Comparison of ENCODE assay signal across 11 cellular contexts in the genomic region with DNA sequence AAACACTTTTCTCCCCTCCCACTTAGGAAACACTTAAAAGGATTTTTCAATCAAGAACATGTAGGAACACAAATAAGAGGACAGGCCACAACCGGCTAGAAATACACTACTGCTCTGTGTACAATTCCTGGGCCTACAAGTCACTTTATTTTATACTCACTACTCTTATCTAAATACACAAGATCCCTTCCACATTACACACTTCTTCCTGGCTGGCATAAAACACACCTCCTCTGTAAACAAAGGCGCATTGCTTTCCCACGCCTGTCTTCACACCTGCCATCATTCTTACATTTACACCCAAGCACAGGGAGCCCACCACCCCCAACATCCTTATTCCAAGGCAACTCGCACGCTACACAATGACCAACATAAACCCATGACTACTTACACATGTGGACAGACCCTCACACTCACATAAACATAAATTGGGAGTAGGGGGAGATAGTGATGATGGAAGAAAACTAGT. TPM values are rescaled to one million over a fixed set of nuclear protein-coding genes. Genes with fewer than 3 reads are reported as not detected.
DNase-seq lines count a peak whose midpoint lies in the region; ATAC-seq and TF ChIP-seq lines count a peak whose summit lies in the region.
"Had no signal": no experiment of that assay in that cellular context is flagged by ENCODE, and none has a peak within 500 bp of the region (broad histone marks: within the 10 kb centered on the region; RNA-seq: fewer than 3 reads in every experiment).

No MANE protein-coding gene starts in this region.

- no peaks in the 10 kb centered on the region for H3K9me3 ChIP-seq in esophagus (ENCODE audit: control insufficient read depth in 2 of 2, insufficient read depth in 1 of 2, low read depth in 1 of 2, low read length in 1 of 2)

- POLR2A ChIA-PET in RWPE1 (lab: Yijun Ruan, JAX; ENCODE audit: low non-redundant PET), result no interaction called here

- no peak for ATAC-seq in HG03095 (IDR thresholded peaks at IDR 0.05; ENCODE audit: unreplicated experiment)

- H3K27ac ChIP-seq in RWPE1, result peak overlapping the region; percentile 85
- H3K27ac ChIP-seq in esophagus (ENCODE audit: low read depth in 2 of 2, low read length in 1 of 2), result peak overlapping the region; percentile 76 to 94
- H3K27ac ChIP-seq in rectal smooth muscle tissue (ENCODE audit: low read depth, low read length), result peak overlapping the region; percentile 21

- no peak for TF ChIP-seq CTCF in RWPE1 (conservative IDR thresholded peaks at IDR 0.05; ENCODE audit: low read depth)

- WGBS in esophagus, 2 donors, result 48% methylated on average over 5 of the region's 5 CpGs

- DNase-seq in EH (ENCODE audit: low read depth), result peak; percentile 53
- DNase-seq in RWPE1 (ENCODE audit: low spot score), result no peak
- no peak for DNase-seq in AG20443 (ENCODE audit: low spot score)
- DNase-seq in dedifferentiated amniotic fluid mesenchymal stem cell (ENCODE audit: extremely low spot score), result no peak
- DNase-seq in NCI-H2227 treated with DMSO at 0.1 percent for 48 hours (lab: John Stamatoyannopoulos, UW), result no peak
- DNase-seq: amygdala; HCEC 1CT; stimulated activated CD4-positive, alpha-beta T cell treated with anti-CD3 and anti-CD28 coated beads, Interleukin-4, amount 100 ng/mL, for 24 hours had no signal

- CTCF ChIA-PET in RWPE1 (lab: Yijun Ruan, JAX), result interaction anchor here (0.6 to 0.7 kb wide), 2 partner anchors 30 to 154 kb away, joined by 3 to 5 read pairs; no protein-coding TSS in a partner anchor

- H3K27me3 ChIP-seq in esophagus (ENCODE audit: control insufficient read depth in 1 of 2, insufficient read depth in 2 of 2, low read length in 2 of 2) (no peaks in the 10 kb centered on the region), rectal smooth muscle tissue (ENCODE audit: control insufficient read depth, insufficient read depth, low read length) (no peaks in the 10 kb centered on the region)

- H3K9ac ChIP-seq in rectal smooth muscle tissue (ENCODE audit: low read length), result no peak overlapping the region

- H3K4me1 ChIP-seq in esophagus (ENCODE audit: control insufficient read depth in 2 of 2, insufficient read depth in 2 of 2, low read length in 1 of 2) (peaks cover 0 to 14% of the 10 kb centered on the region in 2 donors), rectal smooth muscle tissue (ENCODE audit: control insufficient read depth, insufficient read depth, low read length) (peaks cover 15% of the 10 kb centered on the region)

- H3K36me3 ChIP-seq in esophagus (ENCODE audit: control insufficient read depth in 2 of 2, insufficient read depth in 2 of 2, low read length in 1 of 2) (no peaks in the 10 kb centered on the region), rectal smooth muscle tissue (ENCODE audit: control insufficient read depth, insufficient read depth, low read length) (no peaks in the 10 kb centered on the region)

- no peak overlapping the region for H3K4me3 ChIP-seq in esophagus (ENCODE audit: low read depth in 1 of 2, low read length in 2 of 2)
- no peak overlapping the region for H3K4me3 ChIP-seq in rectal smooth muscle tissue (ENCODE audit: low read length)

RNA-seq across cellular contexts. Expression of gene IER3, which starts 4.0 kb away (rescaled TPM):
- polyA plus RNA-seq in esophagus, result 100 to 1,000 TPM; 178 to 187 TPM

RNA-seq across cellular contexts. Expression of gene FLOT1, which starts 5.8 kb away (rescaled TPM):
- polyA plus RNA-seq in esophagus, result 10 to 100 TPM; 80.9 to 87.0 TPM

RNA-seq across cellular contexts. Expression of gene TUBB, which starts 28.2 kb away (rescaled TPM):
- polyA plus RNA-seq in esophagus, result 100 to 1,000 TPM; 142 to 313 TPM

RNA-seq across cellular contexts. Expression of gene MDC1, which starts 31.3 kb away (rescaled TPM):
- 1 to 10 TPM; 5.9 to 8.1 TPM for polyA plus RNA-seq in esophagus

RNA-seq across cellular contexts. Expression of gene NRM, which starts 57.6 kb away (rescaled TPM):
- 10 to 100 TPM; 14.2 to 15.4 TPM for polyA plus RNA-seq in esophagus

Comparison
In these comparisons a context has a peak if more than half of its experiments do, and no peak if none do; other contexts are left out.
1. H3K27ac ChIP-seq: peak in every context shown above with its lines; median percentile 85 in RWPE1; 85 in esophagus; 21 in rectal smooth muscle tissue.